Comparison of ENCODE assay signal across 8 cellular contexts in genomic region chr20:44733341-44734069, GRCh38. TPM values are rescaled to one million over a fixed set of nuclear protein-coding genes. Genes with fewer than 3 reads are reported as not detected.
DNase-seq lines count a peak whose midpoint lies in the region; ATAC-seq and TF ChIP-seq lines count a peak whose summit lies in the region.

No MANE protein-coding gene starts in this region.

- peaks cover 27% of the 10 kb centered on the region for H3K4me1 ChIP-seq in KMS-11 (ENCODE audit: low read depth, poor library complexity, severe bottlenecking)
- H3K4me1 ChIP-seq in gastrocnemius medialis = peaks cover 30 to 36% of the 10 kb centered on the region in 2 donors

- H3K9ac ChIP-seq in KMS-11 = no peak overlapping the region

- intact Hi-C loops in gastrocnemius medialis (cut with DNase I; ENCODE audit: low total_unique reads) = loop anchor here (1.0 to 10.0 kb wide), 2 partner anchors 48 to 419 kb away; partner anchors contain the start of gene FITM2

- H3K27ac ChIP-seq in KMS-11 (no peak overlapping the region), gastrocnemius medialis (no peak overlapping the region)

- TF ChIP-seq POLR2A in gastrocnemius medialis (IDR thresholded peaks at IDR 0.05) = no peak

- peaks cover 7% of the 10 kb centered on the region; the same call in 1 of the 2 replicates for H3K27me3 ChIP-seq in KMS-11 (ENCODE audit: insufficient read depth, low read depth)
- H3K27me3 ChIP-seq in gastrocnemius medialis = no peaks in the 10 kb centered on the region

- peak; percentile 80 for DNase-seq in EH (ENCODE audit: low read depth)
- peak; percentile 45 to 67 for DNase-seq in SW 1271 (lab: John Stamatoyannopoulos, UW)
- DNase-seq in anterior cingulate cortex (lab: John Stamatoyannopoulos, UW) = peak in 56 of 58 donors; percentile 7 to 87 (median 56)
- peak; percentile 76 for DNase-seq in hepatic stellate cell (ENCODE audit: low spot score)
- peak; percentile 53 to 70 for DNase-seq in gastrocnemius medialis

- H3K4me2 ChIP-seq in KMS-11 = no peak overlapping the region

- no peak overlapping the region for H2AFZ ChIP-seq in KMS-11 (ENCODE audit: low read depth)

- no peaks in the 10 kb centered on the region for H4K20me1 ChIP-seq in KMS-11 (ENCODE audit: insufficient read depth)

- in situ Hi-C loops in gastrocnemius medialis (cut with MboI; ENCODE audit: low sequenced_read_pairs in 4 of 4) = loop anchor here (5.0 to 25.0 kb wide), 4 partner anchors 46 to 521 kb away; partner anchors contain the start of gene OSER1 (in 2 of the 4)

- H3K9me3 ChIP-seq in gastrocnemius medialis = no peaks in the 10 kb centered on the region

- H3K36me3 ChIP-seq in KMS-11 (ENCODE audit: insufficient read depth) (no peaks in the 10 kb centered on the region), gastrocnemius medialis (no peaks in the 10 kb centered on the region)

- H3K79me2 ChIP-seq in KMS-11 (ENCODE audit: insufficient read depth, low read depth) = no peaks in the 10 kb centered on the region

- H3K4me3 ChIP-seq in KMS-11 (IDR thresholded peaks at IDR 0.05; ENCODE audit: insufficient read depth, low read depth, low read length) (no peak overlapping the region), gastrocnemius medialis (no peak overlapping the region)

- ATAC-seq in gastrocnemius medialis (peak; percentile 37 to 45), HG02763 (IDR thresholded peaks at IDR 0.05; ENCODE audit: unreplicated experiment) (no peak), GM21737 (IDR thresholded peaks at IDR 0.05; ENCODE audit: unreplicated experiment) (no peak)

- TF ChIP-seq CTCF in KMS-11 (conservative IDR thresholded peaks at IDR 0.05; ENCODE audit: low read depth, low read length) = peak; percentile 92
- TF ChIP-seq CTCF in gastrocnemius medialis (IDR thresholded peaks at IDR 0.05 in 4 of 5, conservative IDR thresholded peaks at IDR 0.05 in 1 of 5) = peak; percentile 94 to 98 (median 96)

RNA-seq across cellular contexts. Expression of gene KCNK15, which starts 12.2 kb away (rescaled TPM):
- total RNA-seq in gastrocnemius medialis = under 1 TPM in 1 of 4 donors, not detected in 3; 0.20 TPM

RNA-seq across cellular contexts. Expression of gene CCN5, which starts 18.3 kb away (rescaled TPM):
- 10 to 100 TPM; 16.4 to 65.3 (median 45.7) TPM for total RNA-seq in gastrocnemius medialis

Comparison
In these comparisons a context has a peak if more than half of its experiments do, and no peak if none do; other contexts are left out.
1. ATAC-seq: peak in gastrocnemius medialis (2 of 2); none in HG02763 (single experiment) and GM21737 (single experiment).
2. Peak in every context shown above with its lines, with median percentiles within 50 percentile points of each other: DNase-seq.